In the genomic region with DNA sequence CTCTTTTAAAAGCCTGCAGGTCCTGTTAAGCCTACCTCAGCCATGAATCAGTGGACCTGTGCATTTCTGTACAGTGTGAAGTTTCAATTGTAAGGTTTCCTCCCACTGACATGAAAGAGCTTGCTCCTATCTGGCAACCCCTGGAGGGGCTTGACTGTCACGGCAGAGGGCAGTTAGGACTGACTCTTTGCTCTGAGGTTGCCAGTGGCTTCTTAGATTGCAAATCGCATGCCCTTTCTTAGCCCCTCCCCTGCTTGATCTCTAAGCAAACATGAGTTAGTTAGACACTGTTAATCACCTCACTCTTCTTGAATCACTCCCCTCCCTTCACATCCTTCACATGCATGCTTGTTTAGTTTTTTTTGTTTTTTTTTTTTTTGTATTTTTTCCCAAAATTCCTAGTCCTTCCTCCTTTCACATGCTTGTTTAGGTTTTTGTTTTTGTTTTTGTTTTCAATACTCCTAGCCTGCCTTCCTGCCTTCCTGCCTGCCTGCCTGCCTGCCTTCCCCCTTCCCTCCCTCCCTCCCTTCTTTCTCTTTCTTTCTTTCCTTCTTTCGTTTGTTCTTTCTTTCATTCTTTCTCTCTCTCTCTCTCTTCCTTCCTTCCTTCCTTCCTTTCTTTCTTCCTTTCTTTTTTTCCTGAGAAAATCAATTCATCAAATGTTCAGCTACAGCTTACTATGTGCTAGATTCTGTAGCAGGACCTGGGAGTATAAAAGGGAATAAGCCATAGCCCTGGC, we compare ENCODE assay signal across 14 cellular contexts. TPM values are rescaled to one million over a fixed set of nuclear protein-coding genes. Genes with fewer than 3 reads are reported as not detected.
DNase-seq lines count a peak whose midpoint lies in the region; ATAC-seq and TF ChIP-seq lines count a peak whose summit lies in the region.
"Had no signal": no experiment of that assay in that cellular context is flagged by ENCODE, and none has a peak within 500 bp of the region (broad histone marks: within the 10 kb centered on the region; RNA-seq: fewer than 3 reads in every experiment).

No MANE protein-coding gene starts in this region.

- no peak overlapping the region for H3K4me3 Mint-ChIP-seq in chondrocyte (ENCODE audit: unreplicated experiment)
- H3K4me3 Mint-ChIP-seq: activated T-helper 1 cell treated with anti-CD3 and anti-CD28 coated beads, Interleukin-12 subunit alpha, Interleukin-12 subunit beta, Interleukin-2, Interleukin-4 antibody, amounts not matched to agents 30 ng/mL and 10 ng/mL and 1 ng/mL, durations not matched to agents 14 hours and 24 hours and 36 hours; T-helper 1 cell treated with Interleukin-12 subunit alpha and Interleukin-12 subunit beta and Interleukin-4 antibody, amounts not matched to agents 30 μg/mL and 1 μg/mL, for 36 hours had no signal

- DNase-seq in RWPE1 (ENCODE audit: low spot score) (peak; percentile 49), islet precursor cell (peak; percentile 57), chondrocyte (ENCODE audit: low spot score) (no peak), SK-N-DZ (ENCODE audit: low spot score) (no peak), GF-D8 (lab: John Stamatoyannopoulos, UW) (no peak)
- DNase-seq: activated CD4-positive, alpha-beta T cell treated with anti-CD3 and anti-CD28 coated beads, Interleukin-2, amount 50 U/mL, for 1 hour; dorsolateral prefrontal cortex; Karpas-422; RPMI8226; substantia nigra had no signal

- no peak for TF ChIP-seq CTCF in RWPE1 (conservative IDR thresholded peaks at IDR 0.05; ENCODE audit: low read depth)
- TF ChIP-seq CTCF in chondrocyte (IDR thresholded peaks at IDR 0.05), result no peak

- no peak overlapping the region for H3K27ac Mint-ChIP-seq in chondrocyte (ENCODE audit: unreplicated experiment)
- H3K27ac Mint-ChIP-seq: activated T-helper 1 cell treated with anti-CD3 and anti-CD28 coated beads, Interleukin-12 subunit alpha, Interleukin-12 subunit beta, Interleukin-2, Interleukin-4 antibody, amounts not matched to agents 30 ng/mL and 10 ng/mL and 1 ng/mL, durations not matched to agents 14 hours and 24 hours and 36 hours; T-helper 1 cell treated with Interleukin-12 subunit alpha and Interleukin-12 subunit beta and Interleukin-4 antibody, amounts not matched to agents 30 μg/mL and 1 μg/mL, for 36 hours had no signal

- CTCF ChIA-PET in RWPE1 (lab: Yijun Ruan, JAX), result interaction anchor here (0.6 kb wide), 1 partner anchor 470 kb away, joined by 4 read pairs; no protein-coding TSS in a partner anchor

- ATAC-seq in GM21786 (IDR thresholded peaks at IDR 0.05; ENCODE audit: unreplicated experiment) (peak; percentile 55), HG02885 (IDR thresholded peaks at IDR 0.05; ENCODE audit: poor library complexity, unreplicated experiment) (peak; percentile 62)

- POLR2A ChIA-PET in RWPE1 (lab: Yijun Ruan, JAX; ENCODE audit: low non-redundant PET), result no interaction called here

- peaks cover 5% of the 10 kb centered on the region for H3K36me3 Mint-ChIP-seq in chondrocyte (ENCODE audit: low read depth)

- no peaks in the 10 kb centered on the region for H3K9me3 Mint-ChIP-seq in chondrocyte (ENCODE audit: low read depth)
- H3K9me3 Mint-ChIP-seq: activated T-helper 1 cell treated with anti-CD3 and anti-CD28 coated beads, Interleukin-12 subunit alpha, Interleukin-12 subunit beta, Interleukin-2, Interleukin-4 antibody, amounts not matched to agents 30 ng/mL and 10 ng/mL and 1 ng/mL, durations not matched to agents 14 hours and 24 hours and 36 hours; T-helper 1 cell treated with Interleukin-12 subunit alpha and Interleukin-12 subunit beta and Interleukin-4 antibody, amounts not matched to agents 30 μg/mL and 1 μg/mL, for 36 hours had no signal

- H3K27me3 Mint-ChIP-seq in chondrocyte (ENCODE audit: low read depth), result no peaks in the 10 kb centered on the region

- peaks cover 6% of the 10 kb centered on the region for H3K4me1 Mint-ChIP-seq in chondrocyte (ENCODE audit: low read depth)

- peak overlapping the region; percentile 36; the same call in 1 of the 2 replicates for H3K27ac ChIP-seq in RWPE1
- H3K27ac ChIP-seq: dorsolateral prefrontal cortex had no signal

RNA-seq across cellular contexts. Expression of gene HIPK2, which starts 6.0 kb away (rescaled TPM):
- 71.2 to 75.6 TPM (median 72.3 TPM) in 3 replicates for total RNA-seq in chondrocyte
- polyA plus RNA-seq in SK-N-DZ (2014; cell fraction: cytosol; rRNA removed), result 6.5 and 7.1 TPM in 2 replicates
- 3.4 and 6.1 TPM in 2 replicates for polyA plus RNA-seq in SK-N-DZ (2014; cell fraction: nucleus; rRNA removed)

RNA-seq across cellular contexts. Expression of gene TBXAS1, which starts 45.2 kb away (rescaled TPM):
- total RNA-seq in chondrocyte, result 2.4 to 4.7 TPM (median 2.5 TPM) in 3 replicates
- 2.3 and 9.7 TPM in 2 replicates for polyA plus RNA-seq in SK-N-DZ (2014; cell fraction: cytosol; rRNA removed)
- polyA plus RNA-seq in SK-N-DZ (2014; cell fraction: nucleus; rRNA removed), result 2.9 and 9.0 TPM in 2 replicates

Comparison
In these comparisons a context has a peak if more than half of its experiments do, and no peak if none do; other contexts are left out.
1. DNase-seq: peak in RWPE1 (single experiment) and islet precursor cell (single experiment); none in chondrocyte (single experiment), SK-N-DZ (single experiment) and GF-D8 (single experiment).